35 cellular contexts compared by ENCODE assay signal in the genomic region with DNA sequence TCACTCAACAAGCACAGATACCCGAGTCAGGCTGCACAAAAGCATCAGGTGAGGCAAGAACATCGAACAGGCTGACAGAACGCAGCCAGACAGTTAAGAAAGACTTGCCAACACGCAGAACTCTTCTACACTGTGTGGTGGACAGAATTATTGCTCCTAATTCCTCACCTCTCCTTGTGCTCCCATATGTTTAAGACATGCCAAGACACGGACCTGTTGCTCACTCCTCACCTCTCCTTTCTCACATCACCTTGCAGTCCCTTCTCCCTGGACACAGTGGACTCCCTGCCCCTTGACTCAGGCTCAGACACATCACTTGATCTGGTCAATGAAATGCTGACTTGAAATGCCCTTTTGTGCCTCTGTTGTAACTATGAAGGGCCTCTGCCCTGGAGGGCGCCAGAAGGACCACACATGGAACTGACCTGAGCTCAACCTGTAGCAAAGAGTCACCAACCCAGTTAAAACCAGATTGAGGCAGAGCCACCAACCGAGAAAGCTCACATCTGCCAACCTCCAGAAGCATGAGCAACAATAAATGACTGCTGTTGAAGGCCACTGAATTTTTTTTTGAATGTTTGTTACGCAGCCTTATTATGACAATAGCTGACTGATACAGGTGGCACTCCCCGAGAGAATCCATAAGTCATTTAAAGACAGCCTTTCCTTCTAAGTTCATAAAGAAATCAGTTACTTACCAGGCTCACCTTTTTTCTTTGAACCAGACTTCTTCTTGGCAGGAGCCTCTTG. TPM values are rescaled to one million over a fixed set of nuclear protein-coding genes. Genes with fewer than 3 reads are reported as not detected.
A peak's percentile ranks its signal among the peaks of the same experiment; 100 is the strongest.
DNase-seq lines count a peak whose midpoint lies in the region; ATAC-seq, FAIRE-seq and TF ChIP-seq lines count a peak whose summit lies in the region.
"Had no signal": no experiment of that assay in that cellular context is flagged by ENCODE, and none has a peak within 500 bp of the region (broad histone marks: within the 10 kb centered on the region; RNA-seq: fewer than 3 reads in every experiment).

No MANE protein-coding gene starts in this region.

- WGBS in K562 (ENCODE audit: insufficient coverage, low coverage, missing lambda C conversion rate) = 100% methylated on average over 9 of the region's 9 CpGs

- H3K4me3 ChIP-seq in K562 (no peak overlapping the region), PC-3 (ENCODE audit: low read length) (no peak overlapping the region)
- H3K4me3 ChIP-seq: coronary artery, heart left ventricle, right lobe of liver, SK-N-MC had no signal

- H3K9ac ChIP-seq in K562 (ENCODE audit: insufficient read depth in 1 of 2, low read depth in 2 of 2, low read length in 2 of 2) (no peak overlapping the region), PC-3 (ENCODE audit: low read length) (no peak overlapping the region)
- H3K9ac ChIP-seq: KMS-11 had no signal

- H3K9me1 ChIP-seq in K562 (ENCODE audit: control insufficient read depth, insufficient read depth, low read length) = peaks cover 5% of the 10 kb centered on the region

- H3K9me2 ChIP-seq in PC-3 (replicated peaks; ENCODE audit: low read length) = no peaks in the 10 kb centered on the region

- H3K36me3 ChIP-seq in K562 (ENCODE audit: control insufficient read depth, insufficient read depth, low read length) = peaks cover 29% of the 10 kb centered on the region; the same call in 1 of the 3 replicates
- peaks cover 57% of the 10 kb centered on the region for H3K36me3 ChIP-seq in PC-3 (ENCODE audit: low read depth, low read length)
- H3K36me3 ChIP-seq: BE2C had no signal

- POLR2A ChIA-PET in K562 (lab: Yijun Ruan, JAX) = interaction anchor here (1.8 kb wide), 1 partner anchor 8 kb away, joined by 7 read pairs; no protein-coding TSS in a partner anchor
- POLR2A ChIA-PET in PC-3 (lab: Charles Lee; ENCODE audit: unreplicated experiment) = no interaction called here

- H3F3A ChIP-seq in PC-3 (ENCODE audit: low read length, unreplicated experiment) = no peaks in the 10 kb centered on the region

- peak; percentile 5 for DNase-seq in activated naive CD4-positive, alpha-beta T cell treated with anti-CD3 and anti-CD28 coated beads, Interleukin-2, amount 10 ng/mL, durations not matched to agents 7 days and 5 days
- DNase-seq in activated naive CD4-positive, alpha-beta T cell treated with anti-CD3 and anti-CD28 coated beads, Interleukin-2, amount 50 U/mL, for 16 hours = no peak
- no peak for DNase-seq in K562 (ENCODE audit: extremely low read depth in 1 of 4, low spot score in 3 of 4)
- no peak for DNase-seq in natural killer cell
- DNase-seq in urothelium cell line (ENCODE audit: low spot score) = no peak
- DNase-seq in activated CD4-positive, CD25-positive, alpha-beta regulatory T cell (lab: John Stamatoyannopoulos, UW) = no peak
- no peak for DNase-seq in PC-3
- DNase-seq in HuH-7.5 (ENCODE audit: low spot score) = no peak
- DNase-seq: activated CD4-positive, alpha-beta T cell treated with anti-CD3 and anti-CD28 coated beads, Interleukin-2, amount 10 ng/mL, durations not matched to agents 24 days and 14 days; activated naive CD4-positive, alpha-beta T cell treated with anti-CD3 and anti-CD28 coated beads for 36 hours; activated T-cell treated with anti-CD3 and anti-CD28 coated beads, Interleukin-2, amount 50 U/mL, for 48 hours; amniotic stem cell; BE2C; DMS53; effector memory CD4-positive, alpha-beta T cell; erythroblast; kidney glomerular epithelial cell; NCI-H1436 treated with DMSO at 0.1 percent for 48 hours; NCI-H2107; NCI-H82; stimulated activated naive CD8-positive, alpha-beta T cell treated with anti-CD3 and anti-CD28 coated beads, Interleukin-15, amount 100 ng/mL, for 72 hours; T-helper 2 cell had no signal

- H2AFZ ChIP-seq in K562 (ENCODE audit: low read depth, low read length) (no peak overlapping the region), PC-3 (ENCODE audit: low read length) (no peak overlapping the region)

- FAIRE-seq in K562 (lab: Jason Lieb, UNC) (no peak), urothelium cell line (lab: Jason Lieb, UNC) (peak; percentile 20)
- FAIRE-seq: A204.1 had no signal

- no peak for TF ChIP-seq RAD21 in K562 (CRISPR knock-in tag; conservative IDR thresholded peaks at IDR 0.05 in 1 of 2, IDR thresholded peaks at IDR 0.05 in 1 of 2)

- in situ Hi-C loops in K562 (cut with MboI) = no loop called here

- H3K4me3 Mint-ChIP-seq in activated naive CD4-positive, alpha-beta T cell treated with anti-CD3 and anti-CD28 coated beads, Interleukin-2, amount 10 ng/mL, durations not matched to agents 7 days and 5 days = no peak overlapping the region
- H3K4me3 Mint-ChIP-seq in natural killer cell = no peak overlapping the region
- H3K4me3 Mint-ChIP-seq: activated CD4-positive, alpha-beta T cell treated with anti-CD3 and anti-CD28 coated beads, Interleukin-2, amount 10 ng/mL, durations not matched to agents 24 days and 14 days; activated naive CD4-positive, alpha-beta T cell treated with anti-CD3 and anti-CD28 coated beads for 36 hours; stimulated activated naive CD8-positive, alpha-beta T cell treated with anti-CD3 and anti-CD28 coated beads, Interleukin-15, amount 100 ng/mL, for 72 hours had no signal

- ATAC-seq in K562 = no peak
- ATAC-seq in natural killer cell = no peak
- ATAC-seq in PC-3 = no peak
- ATAC-seq: right lobe of liver; stimulated activated naive CD8-positive, alpha-beta T cell treated with anti-CD3 and anti-CD28 coated beads, Interleukin-15, amount 100 ng/mL, for 72 hours had no signal

- H3K27me3 Mint-ChIP-seq in activated naive CD4-positive, alpha-beta T cell treated with anti-CD3 and anti-CD28 coated beads, Interleukin-2, amount 10 ng/mL, durations not matched to agents 7 days and 5 days = no peaks in the 10 kb centered on the region
- no peaks in the 10 kb centered on the region for H3K27me3 Mint-ChIP-seq in natural killer cell (ENCODE audit: low read depth in 2 of 2)
- H3K27me3 Mint-ChIP-seq: activated CD4-positive, alpha-beta T cell treated with anti-CD3 and anti-CD28 coated beads, Interleukin-2, amount 10 ng/mL, durations not matched to agents 24 days and 14 days; progenitor cell of endocrine pancreas; stimulated activated naive CD8-positive, alpha-beta T cell treated with anti-CD3 and anti-CD28 coated beads, Interleukin-15, amount 100 ng/mL, for 72 hours had no signal

- TF ChIP-seq CTCF in K562 (IDR thresholded peaks at IDR 0.05 in 2 of 3, conservative IDR thresholded peaks at IDR 0.05 in 1 of 3; ENCODE audit: insufficient read depth in 2 of 3, low read depth in 1 of 3, low read length in 3 of 3) = no peak
- no peak for TF ChIP-seq CTCF in natural killer cell (IDR thresholded peaks at IDR 0.05)
- TF ChIP-seq CTCF in PC-3 (conservative IDR thresholded peaks at IDR 0.05; ENCODE audit: low read depth, low read length) = no peak

- H3K79me2 ChIP-seq in K562 (ENCODE audit: control insufficient read depth, insufficient read depth, low read length) (peaks cover 20% of the 10 kb centered on the region), PC-3 (ENCODE audit: low read length) (peaks cover 92% of the 10 kb centered on the region)

- no peak for TF ChIP-seq EP300 in K562 (IDR thresholded peaks at IDR 0.05; ENCODE audit: low read length)

- H3K27ac ChIP-seq in K562 (ENCODE audit: extremely low read depth, low read depth, low read length) (no peak overlapping the region), PC-3 (ENCODE audit: low read length) (no peak overlapping the region)
- H3K27ac ChIP-seq: coronary artery, heart left ventricle, KMS-11, right lobe of liver, SK-N-MC had no signal

- BruUV-seq in K562 (replicated peaks; lab: Mats Ljungman, UMichigan) (no TSS peak), PC-3 (replicated peaks; lab: Mats Ljungman, UMichigan) (no TSS peak)

- H3K9me3 ChIP-seq in K562 (replicated peaks; ENCODE audit: control insufficient read depth, insufficient read depth, low read depth, low read length) = 0 out of 2 replicates have a peak, but pooled peaks cover 2% of the 10 kb centered on the region
- no peaks in the 10 kb centered on the region for H3K9me3 ChIP-seq in PC-3 (ENCODE audit: low read length)
- H3K9me3 ChIP-seq: BE2C, right lobe of liver had no signal

- no peak overlapping the region for H3K27ac Mint-ChIP-seq in activated naive CD4-positive, alpha-beta T cell treated with anti-CD3 and anti-CD28 coated beads, Interleukin-2, amount 10 ng/mL, durations not matched to agents 7 days and 5 days
- H3K27ac Mint-ChIP-seq in natural killer cell = peak overlapping the region; percentile 48 to 78
- H3K27ac Mint-ChIP-seq: activated CD4-positive, alpha-beta T cell treated with anti-CD3 and anti-CD28 coated beads, Interleukin-2, amount 10 ng/mL, durations not matched to agents 24 days and 14 days; activated naive CD4-positive, alpha-beta T cell treated with anti-CD3 and anti-CD28 coated beads for 36 hours had no signal

- H3K4me1 Mint-ChIP-seq in activated naive CD4-positive, alpha-beta T cell treated with anti-CD3 and anti-CD28 coated beads, Interleukin-2, amount 10 ng/mL, durations not matched to agents 7 days and 5 days = peaks cover 18% of the 10 kb centered on the region
- H3K4me1 Mint-ChIP-seq in natural killer cell = peaks cover 63 to 64% of the 10 kb centered on the region in 2 donors

- H4K20me1 ChIP-seq in K562 (replicated peaks; ENCODE audit: control insufficient read depth, insufficient read depth, low read length) (no peaks in the 10 kb centered on the region), PC-3 (ENCODE audit: low read length) (peaks cover 12% of the 10 kb centered on the region; the same call in 1 of the 2 replicates)

- intact Hi-C loops in K562 (cut with micrococcal nuclease) = no loop called here
- intact Hi-C loops in natural killer cell (cut with micrococcal nuclease) = no loop called here
- intact Hi-C loops in PC-3 (cut with micrococcal nuclease) = loop anchor here (2.0 to 10.0 kb wide), 2 partner anchors 241 to 337 kb away; no protein-coding TSS in a partner anchor

- no peaks in the 10 kb centered on the region for H3K27me3 ChIP-seq in K562 (ENCODE audit: control insufficient read depth in 2 of 2, insufficient read depth in 2 of 2, low read length in 2 of 2)
- no peaks in the 10 kb centered on the region for H3K27me3 ChIP-seq in PC-3 (ENCODE audit: low read length)
- H3K27me3 ChIP-seq: BE2C, heart left ventricle, right lobe of liver had no signal

- H3K4me1 ChIP-seq in K562 (replicated peaks in 1 of 2; ENCODE audit: control insufficient read depth in 2 of 2, insufficient read depth in 2 of 2, low read length in 2 of 2) = no peaks in the 10 kb centered on the region; a peak in 2 of 5 replicates
- peaks cover 18% of the 10 kb centered on the region for H3K4me1 ChIP-seq in PC-3 (ENCODE audit: insufficient read depth, low read length)
- H3K4me1 ChIP-seq: BE2C had no signal

- peaks cover 37% of the 10 kb centered on the region for H3K36me3 Mint-ChIP-seq in activated naive CD4-positive, alpha-beta T cell treated with anti-CD3 and anti-CD28 coated beads, Interleukin-2, amount 10 ng/mL, durations not matched to agents 7 days and 5 days
- peaks cover 14% of the 10 kb centered on the region for H3K36me3 Mint-ChIP-seq in natural killer cell

- peaks cover 9% of the 10 kb centered on the region for H3K9me3 Mint-ChIP-seq in activated naive CD4-positive, alpha-beta T cell treated with anti-CD3 and anti-CD28 coated beads, Interleukin-2, amount 10 ng/mL, durations not matched to agents 7 days and 5 days
- H3K9me3 Mint-ChIP-seq in natural killer cell = no peaks in the 10 kb centered on the region
- H3K9me3 Mint-ChIP-seq: activated CD4-positive, alpha-beta T cell treated with anti-CD3 and anti-CD28 coated beads, Interleukin-2, amount 10 ng/mL, durations not matched to agents 24 days and 14 days had no signal

- CTCF ChIA-PET in activated naive CD4-positive, alpha-beta T cell treated with anti-CD3 and anti-CD28 coated beads, Interleukin-2, amount 10 ng/mL, durations not matched to agents 7 days and 5 days (lab: Charles Lee) = no interaction called here
- CTCF ChIA-PET in K562 (lab: Yijun Ruan, JAX; ENCODE audit: low intra/inter-chr PET ratio) (no interaction called here), PC-3 (lab: Charles Lee) (interaction anchor here (0.6 kb wide), 1 partner anchor 1613 kb away, joined by 3 read pairs; no protein-coding TSS in a partner anchor)

- TF ChIP-seq POLR2A in K562 (conservative IDR thresholded peaks at IDR 0.05) = no peak

- H3K4me2 ChIP-seq in K562 (ENCODE audit: insufficient read depth, low read length) (no peak overlapping the region), PC-3 (ENCODE audit: low read length) (no peak overlapping the region)
- H3K4me2 ChIP-seq: KMS-11 had no signal

RNA-seq across cellular contexts. Expression of a gene that starts 24.0 kb away (rescaled TPM):
- total RNA-seq in K562 (2011; cell fraction: chromatin; rRNA removed; ENCODE audit: low replicate concordance) = 66.3 and 83.0 TPM in 2 replicates
- 45.0 and 45.3 TPM in 2 replicates for total RNA-seq in K562 (2011; cell fraction: nucleolus; rRNA removed)
- total RNA-seq in K562 (2011; cell fraction: nucleoplasm; rRNA removed) = 45.3 and 46.8 TPM in 2 replicates
- total RNA-seq in K562 (2014; rRNA removed) (21.5 and 28.1 TPM in 2 replicates), K562 (2014; rRNA removed; fragmentation: Illumina TruSeq; extraction: Trizol) (13.3 and 14.7 TPM in 2 replicates), K562 (2015; rRNA removed; fragmentation: Illumina TruSeq; extraction: Trizol) (23.0 and 24.0 TPM in 2 replicates), K562 (2021) (25.7 and 32.0 TPM in 2 replicates), natural killer cell (10 to 100 TPM; 88.3 to 95.4 (median 90.1) TPM), PC-3 (2014; rRNA removed) (176 and 241 TPM in 2 replicates)
- polyA plus RNA-seq in K562 (2011; rRNA removed) (9.2 and 12.0 TPM in 2 replicates), K562 (2014; fragmentation: Illumina TruSeq; extraction: Trizol) (16.9 and 20.1 TPM in 2 replicates), K562 (2014; fragmentation: Nextera tagmentation; extraction: Ambion mirVana) (under 1 TPM; 0.84 to 0.95 TPM), K562 (2014; rRNA removed) (17.2 and 17.6 TPM in 2 replicates)
- 7.0 and 8.1 TPM in 2 replicates for polyA plus RNA-seq in K562 (2011; cell fraction: cytosol; rRNA removed)
- 21.0 and 24.9 TPM in 2 replicates for polyA plus RNA-seq in K562 (2011; cell fraction: nucleus; rRNA removed)
- 23.1 and 33.3 TPM in 2 replicates for polyA plus RNA-seq in K562 (2012)
- polyA minus RNA-seq in K562 (2011; rRNA and poly(A)+ RNA removed) = 11.9 and 12.7 TPM in 2 replicates
- polyA minus RNA-seq in K562 (2011; cell fraction: cytosol; rRNA and poly(A)+ RNA removed) = 13.5 and 17.6 TPM in 2 replicates
- polyA minus RNA-seq in K562 (2011; cell fraction: nucleus; rRNA and poly(A)+ RNA removed) = 12.1 and 18.4 TPM in 2 replicates

RNA-seq across cellular contexts. Expression of a gene that starts 41.7 kb away (rescaled TPM):
- not detected in 2 replicates for total RNA-seq in K562 (2011; cell fraction: chromatin; rRNA removed; ENCODE audit: low replicate concordance)
- total RNA-seq in K562 (2011; cell fraction: nucleolus; rRNA removed) = not detected in 2 replicates
- total RNA-seq in K562 (2011; cell fraction: nucleoplasm; rRNA removed) = not detected in 2 replicates
- total RNA-seq in K562 (2014; rRNA removed) (not detected in 2 replicates), K562 (2014; rRNA removed; fragmentation: Illumina TruSeq; extraction: Trizol) (not detected in 2 replicates), K562 (2015; rRNA removed; fragmentation: Illumina TruSeq; extraction: Trizol) (not detected in 2 replicates), K562 (2021) (not detected in 2 replicates), natural killer cell (not detected), PC-3 (2014; rRNA removed) (not detected in 2 replicates)
- polyA plus RNA-seq in K562 (2011; rRNA removed) (not detected in 2 replicates), K562 (2014; fragmentation: Illumina TruSeq; extraction: Trizol) (not detected in 2 replicates), K562 (2014; fragmentation: Nextera tagmentation; extraction: Ambion mirVana) (not detected), K562 (2014; rRNA removed) (not detected in 2 replicates)
- polyA plus RNA-seq in K562 (2011; cell fraction: cytosol; rRNA removed) = not detected in 2 replicates
- not detected in 2 replicates for polyA plus RNA-seq in K562 (2011; cell fraction: nucleus; rRNA removed)
- not detected in 2 replicates for polyA plus RNA-seq in K562 (2012)
- not detected in 2 replicates for polyA minus RNA-seq in K562 (2011; rRNA and poly(A)+ RNA removed)
- not detected in 2 replicates for polyA minus RNA-seq in K562 (2011; cell fraction: cytosol; rRNA and poly(A)+ RNA removed)
- not detected in 2 replicates for polyA minus RNA-seq in K562 (2011; cell fraction: nucleus; rRNA and poly(A)+ RNA removed)
- total RNA-seq: activated CD4-positive, alpha-beta T cell treated with anti-CD3 and anti-CD28 coated beads, Interleukin-2, amount 10 ng/mL, durations not matched to agents 24 days and 14 days; activated naive CD4-positive, alpha-beta T cell treated with anti-CD3 and anti-CD28 coated beads for 36 hours; fibroblast of villous mesenchyme; G401; H4; heart left ventricle; HT-29; lung microvascular endothelial cell; progenitor cell of endocrine pancreas; right lobe of liver; RPMI7951 had no signal
- polyA plus RNA-seq: heart left ventricle had no signal
